ENCODE assay signal across 7 cellular contexts in the genomic region with DNA sequence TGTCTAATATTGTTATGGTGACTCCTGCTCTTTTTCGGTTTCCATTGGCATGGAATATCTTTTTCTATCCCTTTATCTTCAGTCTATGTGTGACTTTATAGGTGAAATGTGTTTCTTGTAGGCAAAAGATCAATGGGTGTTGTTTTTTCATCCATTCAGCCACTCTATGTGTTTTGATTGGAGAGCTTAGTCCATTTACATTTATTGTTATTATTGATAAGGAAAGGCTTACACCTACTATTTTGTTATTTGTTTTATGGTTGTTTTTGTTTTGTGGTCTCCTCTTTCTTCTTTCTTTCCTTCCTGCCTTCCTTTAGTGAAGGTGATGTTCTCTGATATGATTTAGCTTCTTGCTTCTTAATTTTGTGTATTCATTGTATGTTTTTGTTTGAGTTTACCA.
"Had no signal": no experiment of that assay in that cellular context is flagged by ENCODE, and none has a peak within 500 bp of the region (broad histone marks: within the 10 kb centered on the region; RNA-seq: fewer than 3 reads in every experiment).

No MANE protein-coding gene starts in this region.

- H3K4me2 ChIP-seq: KMS-11 had no signal

- ATAC-seq: HepG2 had no signal

- FAIRE-seq: HepG2, HTR-8/SVneo had no signal

- DNase-seq: IMR-90, KBM-7, KG1 had no signal

- H3K9ac ChIP-seq: KMS-11 had no signal

- H3K27ac ChIP-seq: HL-60, KMS-11 had no signal
